ENCODE assay signal across 22 cellular contexts in the genomic region with DNA sequence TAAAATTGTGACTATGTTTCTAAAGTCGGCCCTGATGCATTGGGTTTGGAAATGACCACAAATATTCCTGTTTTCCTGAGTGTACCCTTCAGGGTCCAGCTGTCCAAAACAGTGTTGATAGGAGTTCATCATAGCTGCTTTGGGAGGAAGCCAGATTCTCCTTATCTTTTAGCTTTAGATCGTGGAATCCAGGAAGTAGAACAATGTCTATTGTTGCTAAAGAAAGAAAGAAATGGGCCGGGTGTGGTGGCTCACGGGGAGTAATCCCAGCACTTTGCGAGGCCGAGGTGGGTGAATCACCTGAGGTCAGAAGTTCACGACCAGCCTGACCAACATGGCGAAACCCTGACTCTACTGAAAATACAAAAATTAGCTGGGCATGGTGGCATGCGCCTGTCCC. TPM values are rescaled to one million over a fixed set of nuclear protein-coding genes. Genes with fewer than 3 reads are reported as not detected.
DNase-seq lines count a peak whose midpoint lies in the region; ATAC-seq, FAIRE-seq and TF ChIP-seq lines count a peak whose summit lies in the region.
"Had no signal": no experiment of that assay in that cellular context is flagged by ENCODE, and none has a peak within 500 bp of the region (broad histone marks: within the 10 kb centered on the region; RNA-seq: fewer than 3 reads in every experiment).

No MANE protein-coding gene starts in this region.

- no peak for TF ChIP-seq EP300 in HepG2 (IDR thresholded peaks at IDR 0.05; ENCODE audit: low read depth in 2 of 2, low read length in 2 of 2)
- TF ChIP-seq EP300 in HepG2 (CRISPR knock-in tag; IDR thresholded peaks at IDR 0.05; ENCODE audit: borderline replicate concordance): no peak

- H3K27me3 ChIP-seq in HepG2 (ENCODE audit: control insufficient read depth in 1 of 2, insufficient read depth in 2 of 2, low read length in 2 of 2) (no peaks in the 10 kb centered on the region), right lobe of liver (no peaks in the 10 kb centered on the region)
- H3K27me3 ChIP-seq: tibial nerve had no signal

- FAIRE-seq in HepG2 (lab: Jason Lieb, UNC): no peak
- FAIRE-seq: bronchial epithelial cell had no signal

- H3K4me2 ChIP-seq in HepG2 (ENCODE audit: low read depth, low read length): no peak overlapping the region

- no peak overlapping the region for H3K9ac ChIP-seq in HepG2 (ENCODE audit: insufficient read depth, low read depth, low read length)
- H3K9ac ChIP-seq: GM23248 had no signal

- H3K36me3 ChIP-seq in HepG2 (replicated peaks in 1 of 2; ENCODE audit: control insufficient read depth in 1 of 2, insufficient read depth in 2 of 2, low read length in 2 of 2) (no peaks in the 10 kb centered on the region), right lobe of liver (no peaks in the 10 kb centered on the region)

- TF ChIP-seq POLR2A in HepG2 (IDR thresholded peaks at IDR 0.05; ENCODE audit: insufficient read depth in 1 of 2, low read depth in 2 of 2, low read length in 2 of 2) (no peak), right lobe of liver (IDR thresholded peaks at IDR 0.05) (no peak)

- no peak overlapping the region for H3K27ac ChIP-seq in HepG2 (ENCODE audit: extremely low read length, insufficient read depth, low read length)
- H3K27ac ChIP-seq in right lobe of liver: no peak overlapping the region
- H3K27ac ChIP-seq: C4-2B, GM23248, tibial nerve had no signal

- H3K4me1 ChIP-seq in HepG2 (ENCODE audit: insufficient read depth, low read length) (peaks cover 18% of the 10 kb centered on the region), right lobe of liver (no peaks in the 10 kb centered on the region)
- H3K4me1 ChIP-seq: tibial nerve had no signal

- intact Hi-C loops in HepG2 (cut with micrococcal nuclease; ENCODE audit: unreplicated experiment) (no loop called here), right lobe of liver (cut with DNase I) (no loop called here)

- in situ Hi-C loops in HepG2 (cut with HindIII; ENCODE audit: extremely low pct_ligation_motif_present, low pct_unique_long_range_greater_than_20kb): loop anchor here (25.0 kb wide), 2 partner anchors 550 to 1425 kb away; no protein-coding TSS in a partner anchor

- no TSS peak for BruUV-seq in HepG2 (replicated peaks; lab: Mats Ljungman, UMichigan)

- DNase-seq in HepG2 (ENCODE audit: low spot score) (peak; percentile 55), right lobe of liver (no peak), SW480 (ENCODE audit: low spot score) (peak; percentile 26), fibroblast of the aortic adventitia (ENCODE audit: low read depth) (peak; percentile 78), DMS79 treated with DMSO at 0.1 percent for 48 hours (lab: John Stamatoyannopoulos, UW) (no peak)
- no peak for DNase-seq in activated CD4-positive, alpha-beta T cell treated with anti-CD3 and anti-CD28 coated beads, Interleukin-2, amount 50 U/mL, for 48 hours
- no peak for DNase-seq in activated CD4-positive, alpha-beta T cell treated with anti-CD3 and anti-CD28 coated beads, Interleukin-2, amount 50 U/mL, for 1 hour
- DNase-seq: activated B cell treated with CpG ODN at 0.5 μM for 24 hours; activated naive CD8-positive, alpha-beta T cell treated with anti-CD3 and anti-CD28 coated beads for 36 hours; GM23248; hippocampal formation; kidney glomerular epithelial cell; NCI-H187; NCI-H345; NK-92 treated with Interleukin-12 subunit alpha and Interleukin-12 subunit beta, amount 100 ng/mL, for 24 hours; Right ventricle myocardium superior; stimulated activated CD4-positive, alpha-beta T cell treated with anti-CD3 and anti-CD28 coated beads, Interleukin-15, amount 100 ng/mL, for 24 hours; stimulated activated naive B cell treated with anti-CD40 and anti-IgM and Interleukin-4, amounts not matched to agents 10 μg/mL and 1 μg/mL and 100 μg/mL, for 72 hours had no signal

- H4K20me1 ChIP-seq in HepG2 (ENCODE audit: insufficient read depth, low read length): no peaks in the 10 kb centered on the region

- TF ChIP-seq CTCF in HepG2 (CRISPR knock-in tag; IDR thresholded peaks at IDR 0.05): no peak
- TF ChIP-seq CTCF in right lobe of liver (IDR thresholded peaks at IDR 0.05): no peak
- no peak for TF ChIP-seq CTCF in fibroblast of the aortic adventitia (IDR thresholded peaks at IDR 0.05; ENCODE audit: insufficient read depth, low read length)

- TF ChIP-seq RAD21 in HepG2 (CRISPR knock-in tag; IDR thresholded peaks at IDR 0.05): no peak

- 29% methylated on average over 9 of the region's 9 CpGs for WGBS in HepG2 (ENCODE audit: low lambda C conversion rate)
- WGBS in right lobe of liver (ENCODE audit: insufficient coverage, low coverage, low lambda C conversion rate, missing lambda C conversion rate): 72% methylated on average over 9 of the region's 9 CpGs

- POLR2A ChIA-PET in HepG2 (lab: Yijun Ruan, JAX): no interaction called here

- ATAC-seq in HepG2 (no peak), right lobe of liver (no peak), GM21515 (IDR thresholded peaks at IDR 0.05; ENCODE audit: unreplicated experiment) (no peak)
- ATAC-seq: stimulated activated naive B cell treated with anti-CD40 and anti-IgM and Interleukin-4, amounts not matched to agents 10 μg/mL and 1 μg/mL and 100 μg/mL, for 72 hours had no signal

- H3K4me3 ChIP-seq in HepG2 (replicated peaks in 1 of 3; ENCODE audit: insufficient read depth in 1 of 3, low read depth in 2 of 3, low read length in 3 of 3) (no peak overlapping the region), right lobe of liver (no peak overlapping the region), fibroblast of the aortic adventitia (ENCODE audit: low read depth, low read length) (no peak overlapping the region)
- H3K4me3 ChIP-seq: GM23248, tibial nerve had no signal

- CTCF ChIA-PET in HepG2 (lab: Yijun Ruan, JAX; ENCODE audit: low intra/inter-chr PET ratio, low total read pairs): no interaction called here

- H3K9me3 ChIP-seq in HepG2 (ENCODE audit: low read length) (no peaks in the 10 kb centered on the region), right lobe of liver (no peaks in the 10 kb centered on the region)
- H3K9me3 ChIP-seq: tibial nerve had no signal

- H2AFZ ChIP-seq in HepG2 (ENCODE audit: low read length): no peak overlapping the region
- H2AFZ ChIP-seq: GM23248 had no signal

- H3K79me2 ChIP-seq in HepG2 (ENCODE audit: insufficient read depth, low read length): no peaks in the 10 kb centered on the region

TF ChIP-seq in HepG2, 621 proteins besides CTCF, POLR2A, EP300 and RAD21:
- no peak for TF ChIP-seq ZFP37 (CRISPR knock-in tag; IDR thresholded peaks at IDR 0.05; ENCODE audit: borderline replicate concordance)
- no peak for TF ChIP-seq ZNF333 (CRISPR knock-in tag; IDR thresholded peaks at IDR 0.05; ENCODE audit: borderline replicate concordance)
- TF ChIP-seq HDAC1 (CRISPR knock-in tag; IDR thresholded peaks at IDR 0.05): no peak
- 0 out of 2 replicates have a peak, but pooled peaks have one; percentile 19 for TF ChIP-seq FOSL2 (CRISPR knock-in tag; IDR thresholded peaks at IDR 0.05)
- TF ChIP-seq SOX13 (IDR thresholded peaks at IDR 0.05): no peak
- peak in 1 of 2 experiments; percentile 77; a peak in 2 of 4 replicates for TF ChIP-seq SOX13 (CRISPR knock-in tag; conservative IDR thresholded peaks at IDR 0.05 in 1 of 2, IDR thresholded peaks at IDR 0.05 in 1 of 2)
- no peak for TF ChIP-seq GATA4 (IDR thresholded peaks at IDR 0.05; ENCODE audit: borderline replicate concordance, low read depth)
- no peak for TF ChIP-seq ZNF749 (CRISPR knock-in tag; IDR thresholded peaks at IDR 0.05; ENCODE audit: borderline replicate concordance)
- TF ChIP-seq RARA (CRISPR knock-in tag; IDR thresholded peaks at IDR 0.05): peak; percentile 20; the same call in 1 of the 2 replicates
- no peak for TF ChIP-seq CREM (IDR thresholded peaks at IDR 0.05)
- TF ChIP-seq CREM (CRISPR knock-in tag; IDR thresholded peaks at IDR 0.05): no peak

RNA-seq across cellular contexts. Expression of gene CAVIN4, which starts 9.5 kb away (rescaled TPM):
- 0.53 and 1.00 TPM in 2 replicates for total RNA-seq in HepG2 (2016; rRNA removed; fragmentation: Illumina TruSeq; extraction: Trizol)
- 0.10 and 0.26 TPM in 2 replicates for total RNA-seq in HepG2 (2016; cell fraction: cytosol; rRNA removed; fragmentation: Illumina TruSeq; extraction: Trizol; ENCODE audit: low read depth)
- total RNA-seq in HepG2 (2016; cell fraction: insoluble cytoplasmic fraction; rRNA removed; fragmentation: Illumina TruSeq; extraction: Trizol): 0.59 and 0.65 TPM in 2 replicates
- total RNA-seq in HepG2 (2016; cell fraction: membrane; rRNA removed; fragmentation: Illumina TruSeq; extraction: Trizol): 0.31 and 0.49 TPM in 2 replicates
- 1.6 and 2.0 TPM in 2 replicates for total RNA-seq in HepG2 (2016; cell fraction: nucleus; rRNA removed; fragmentation: Illumina TruSeq; extraction: Trizol)
- polyA plus RNA-seq in HepG2 (2011; rRNA removed): 0.54 and 0.59 TPM in 2 replicates
- 0.11 and 0.37 TPM in 2 replicates for polyA plus RNA-seq in HepG2 (2011; cell fraction: cytosol; rRNA removed)
- polyA plus RNA-seq in HepG2 (2011; cell fraction: nucleus; rRNA removed): 0.56 and 1.6 TPM in 2 replicates
- 0.27 and 0.72 TPM in 2 replicates for polyA plus RNA-seq in HepG2 (2012)
- polyA plus RNA-seq in HepG2 (2016; cell fraction: cytosol; fragmentation: Illumina TruSeq; extraction: Trizol; ENCODE audit: low read depth): 0.05 TPM in 1 of 2 replicates, not detected in the other
- polyA plus RNA-seq in HepG2 (2016; cell fraction: insoluble cytoplasmic fraction; fragmentation: Illumina TruSeq; extraction: Trizol; ENCODE audit: low read depth): 0.47 and 0.58 TPM in 2 replicates
- 0.14 TPM in 2 replicates for polyA plus RNA-seq in HepG2 (2016; cell fraction: membrane; fragmentation: Illumina TruSeq; extraction: Trizol; ENCODE audit: low read depth)
- polyA plus RNA-seq in HepG2 (2016; cell fraction: nucleus; fragmentation: Illumina TruSeq; extraction: Trizol; ENCODE audit: insufficient read depth, low read depth): 3.3 and 3.7 TPM in 2 replicates
- 0.16 TPM in 1 of 2 replicates, not detected in the other for polyA minus RNA-seq in HepG2 (2011; rRNA and poly(A)+ RNA removed; ENCODE audit: low replicate concordance)
- 0.40 TPM in 1 of 2 replicates, not detected in the other for polyA minus RNA-seq in HepG2 (2011; cell fraction: cytosol; rRNA and poly(A)+ RNA removed)
- 3.1 and 5.7 TPM in 2 replicates for polyA minus RNA-seq in HepG2 (2011; cell fraction: nucleus; rRNA and poly(A)+ RNA removed)
- under 1 TPM in 4 of 6 experiments, not detected in 2; 0.12 to 0.19 (median 0.14) TPM for total RNA-seq in right lobe of liver
- 1.4 TPM in 2 replicates for total RNA-seq in fibroblast of the aortic adventitia (ENCODE audit: low replicate concordance)

Comparison
In these comparisons a context has a peak if more than half of its experiments do, and no peak if none do; other contexts are left out.
1. DNase-seq: peak in HepG2 (single experiment), SW480 (single experiment) and fibroblast of the aortic adventitia (single experiment); none in right lobe of liver (0 of 3), activated CD4-positive, alpha-beta T cell treated with anti-CD3 and anti-CD28 coated beads, Interleukin-2, amount 50 U/mL, for 48 hours (0 of 2), DMS79 treated with DMSO at 0.1 percent for 48 hours (single experiment) and activated CD4-positive, alpha-beta T cell treated with anti-CD3 and anti-CD28 coated beads, Interleukin-2, amount 50 U/mL, for 1 hour (single experiment).